ENCODE assay signal across 9 cellular contexts in the genomic region with DNA sequence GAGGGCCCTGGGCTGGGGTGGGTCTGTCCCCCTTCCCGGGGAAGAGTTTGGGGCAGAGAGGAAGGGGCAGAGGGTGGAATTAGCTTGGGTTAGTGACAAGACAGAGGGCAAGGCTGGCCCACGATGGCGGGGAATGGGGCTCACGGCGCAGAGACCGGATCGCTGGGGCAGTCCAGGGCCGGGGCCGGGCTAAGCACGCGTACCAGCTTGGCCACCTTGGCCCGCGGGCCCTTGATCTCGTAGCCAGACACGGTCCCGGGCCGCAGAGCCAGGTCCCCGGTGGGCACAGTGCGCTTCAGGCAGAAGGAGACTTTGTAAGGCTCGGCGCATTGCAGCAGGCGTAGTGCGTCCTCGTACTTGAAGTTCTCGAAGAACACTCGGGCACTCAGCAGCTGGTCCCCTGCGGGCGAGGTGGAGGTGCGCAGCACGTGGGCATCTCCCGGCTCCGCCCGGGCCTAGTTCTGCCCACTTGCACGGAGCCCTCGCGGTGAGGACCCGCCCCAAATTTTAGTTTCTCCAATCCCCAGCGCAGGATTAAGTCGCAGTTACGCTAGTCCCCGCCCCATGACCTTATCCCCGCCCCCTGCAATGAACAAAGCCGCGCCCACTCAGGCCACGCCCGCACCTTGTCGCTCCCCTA. TPM values are rescaled to one million over a fixed set of nuclear protein-coding genes. Genes with fewer than 3 reads are reported as not detected.
DNase-seq lines count a peak whose midpoint lies in the region; ATAC-seq lines count a peak whose summit lies in the region.
"Had no signal": no experiment of that assay in that cellular context is flagged by ENCODE, and none has a peak within 500 bp of the region (broad histone marks: within the 10 kb centered on the region; RNA-seq: fewer than 3 reads in every experiment).

No MANE protein-coding gene starts in this region.

- H3K27me3 Mint-ChIP-seq in activated CD4-positive, alpha-beta T cell treated with anti-CD3 and anti-CD28 coated beads, Interleukin-2, amount 10 ng/mL, durations not matched to agents 7 days and 5 days = no peaks in the 10 kb centered on the region

- no peak for ATAC-seq in GM21390 (IDR thresholded peaks at IDR 0.05; ENCODE audit: unreplicated experiment)

- H3K9me3 ChIP-seq in HUES6 (ENCODE audit: control insufficient read depth, insufficient read depth, low read depth, low read length) = no peaks in the 10 kb centered on the region

- no peak overlapping the region for H3K27ac ChIP-seq in HUES6 (ENCODE audit: low read depth, low read length)

- no peaks in the 10 kb centered on the region for H3K9me3 Mint-ChIP-seq in activated CD4-positive, alpha-beta T cell treated with anti-CD3 and anti-CD28 coated beads, Interleukin-2, amount 10 ng/mL, durations not matched to agents 7 days and 5 days

- H3K4me3 Mint-ChIP-seq in activated CD4-positive, alpha-beta T cell treated with anti-CD3 and anti-CD28 coated beads, Interleukin-2, amount 10 ng/mL, durations not matched to agents 7 days and 5 days = no peak overlapping the region

- peaks cover 33% of the 10 kb centered on the region for H3K27me3 ChIP-seq in HUES6 (ENCODE audit: control insufficient read depth, insufficient read depth, low read length)

- H3K4me1 ChIP-seq in HUES6 (ENCODE audit: control insufficient read depth, insufficient read depth, low read length) = peaks cover 9% of the 10 kb centered on the region

- peak; percentile 66 for DNase-seq in activated CD4-positive, alpha-beta T cell treated with anti-CD3 and anti-CD28 coated beads, Interleukin-2, amount 10 ng/mL, durations not matched to agents 7 days and 5 days
- peak; percentile 66 for DNase-seq in effector CD8-positive, alpha-beta T cell (lab: John Stamatoyannopoulos, UW)
- peak; percentile 40 to 67 (median 54) for DNase-seq in stimulated activated CD4-positive, alpha-beta T cell treated with anti-CD3 and anti-CD28 coated beads, Interleukin-12 subunit alpha, Interleukin-12 subunit beta, amount 100 ng/mL, for 48 hours (ENCODE audit: low read depth in 2 of 3, low spot score in 1 of 3)
- DNase-seq in midbrain (lab: John Stamatoyannopoulos, UW) (no peak), globus pallidus (ENCODE audit: low spot score) (no peak), NCI-H2107 (lab: John Stamatoyannopoulos, UW) (no peak)

- no peak overlapping the region for H3K9ac ChIP-seq in HUES6 (ENCODE audit: low read length)

- POLR2A ChIA-PET in activated CD4-positive, alpha-beta T cell treated with anti-CD3 and anti-CD28 coated beads, Interleukin-2, amount 10 ng/mL, durations not matched to agents 7 days and 5 days (lab: Charles Lee) = no interaction called here

- peaks cover 17% of the 10 kb centered on the region for H3K4me1 Mint-ChIP-seq in activated CD4-positive, alpha-beta T cell treated with anti-CD3 and anti-CD28 coated beads, Interleukin-2, amount 10 ng/mL, durations not matched to agents 7 days and 5 days

- H3K36me3 Mint-ChIP-seq in activated CD4-positive, alpha-beta T cell treated with anti-CD3 and anti-CD28 coated beads, Interleukin-2, amount 10 ng/mL, durations not matched to agents 7 days and 5 days (ENCODE audit: low read depth) = no peaks in the 10 kb centered on the region

- no peaks in the 10 kb centered on the region for H3K36me3 ChIP-seq in HUES6 (ENCODE audit: control insufficient read depth, insufficient read depth, low read length)

- peak overlapping the region; percentile 19 for H3K4me3 ChIP-seq in HUES6 (ENCODE audit: low read depth, low read length)

- CTCF ChIA-PET in activated CD4-positive, alpha-beta T cell treated with anti-CD3 and anti-CD28 coated beads, Interleukin-2, amount 10 ng/mL, durations not matched to agents 7 days and 5 days (lab: Charles Lee) = no interaction called here

- no peak overlapping the region for H3K27ac Mint-ChIP-seq in activated CD4-positive, alpha-beta T cell treated with anti-CD3 and anti-CD28 coated beads, Interleukin-2, amount 10 ng/mL, durations not matched to agents 7 days and 5 days

RNA-seq across cellular contexts. Expression of a gene that starts 8.6 kb away (rescaled TPM):
- not detected for total RNA-seq in activated CD4-positive, alpha-beta T cell treated with anti-CD3 and anti-CD28 coated beads, Interleukin-2, amount 10 ng/mL, durations not matched to agents 7 days and 5 days
- total RNA-seq: renal cortical epithelial cell had no signal

RNA-seq across cellular contexts. Expression of a gene that starts 14.6 kb away (rescaled TPM):
- total RNA-seq in activated CD4-positive, alpha-beta T cell treated with anti-CD3 and anti-CD28 coated beads, Interleukin-2, amount 10 ng/mL, durations not matched to agents 7 days and 5 days = under 1 TPM; 0.75 to 0.94 TPM

RNA-seq across cellular contexts. Expression of a gene that starts 27.3 kb away (rescaled TPM):
- 1 to 10 TPM; 6.2 to 9.7 TPM for total RNA-seq in activated CD4-positive, alpha-beta T cell treated with anti-CD3 and anti-CD28 coated beads, Interleukin-2, amount 10 ng/mL, durations not matched to agents 7 days and 5 days

RNA-seq across cellular contexts. Expression of a gene that starts 45.6 kb away (rescaled TPM):
- 10 to 100 TPM; 10.6 to 10.9 TPM for total RNA-seq in activated CD4-positive, alpha-beta T cell treated with anti-CD3 and anti-CD28 coated beads, Interleukin-2, amount 10 ng/mL, durations not matched to agents 7 days and 5 days

RNA-seq across cellular contexts. Expression of a gene that starts 50.0 kb away (rescaled TPM):
- 10 to 100 TPM; 70.8 to 73.7 TPM for total RNA-seq in activated CD4-positive, alpha-beta T cell treated with anti-CD3 and anti-CD28 coated beads, Interleukin-2, amount 10 ng/mL, durations not matched to agents 7 days and 5 days

Comparison
In these comparisons a context has a peak if more than half of its experiments do, and no peak if none do; other contexts are left out.
1. DNase-seq: peak in activated CD4-positive, alpha-beta T cell treated with anti-CD3 and anti-CD28 coated beads, Interleukin-2, amount 10 ng/mL, durations not matched to agents 7 days and 5 days (single experiment), effector CD8-positive, alpha-beta T cell (single experiment) and stimulated activated CD4-positive, alpha-beta T cell treated with anti-CD3 and anti-CD28 coated beads, Interleukin-12 subunit alpha, Interleukin-12 subunit beta, amount 100 ng/mL, for 48 hours (3 of 3); none in midbrain (single experiment), globus pallidus (single experiment) and NCI-H2107 (single experiment).